8 cellular contexts compared by ENCODE assay signal in genomic region chr6:30719791-30720737, GRCh38. TPM values are rescaled to one million over a fixed set of nuclear protein-coding genes. Genes with fewer than 3 reads are reported as not detected.
DNase-seq lines count a peak whose midpoint lies in the region; FAIRE-seq and TF ChIP-seq lines count a peak whose summit lies in the region.

TUBB (plus strand) TSS chr6:30720352; CDS start chr6:30720507, 155 bp downstream.

- H3K79me1 ChIP-seq in neuronal stem cell (ENCODE audit: low read depth, low read length) = peaks cover 8% of the 10 kb centered on the region

- H3K9me3 ChIP-seq in ES-I3 (ENCODE audit: control insufficient read depth, insufficient read depth, low read length) (no peaks in the 10 kb centered on the region), SK-N-SH (no peaks in the 10 kb centered on the region; the same call in 1 of the 2 replicates), neuronal stem cell (replicated peaks in 1 of 2; ENCODE audit: control insufficient read depth in 2 of 2, insufficient read depth in 1 of 2, low read depth in 1 of 2, low read length in 2 of 2) (no peaks in the 10 kb centered on the region), subcutaneous abdominal adipose tissue (ENCODE audit: control insufficient read depth in 5 of 5, low read length in 5 of 5) (no peaks in the 10 kb centered on the region)

- no peak; the same call in 1 of the 2 replicates for TF ChIP-seq CTCF in SK-N-SH (IDR thresholded peaks at IDR 0.05)

- H3K4me1 ChIP-seq in ES-I3 (ENCODE audit: insufficient read depth, low read length) = 0 out of 2 replicates have a peak, but pooled peaks cover 3% of the 10 kb centered on the region
- H3K4me1 ChIP-seq in SK-N-SH (ENCODE audit: control insufficient read depth in 1 of 2, insufficient read depth in 2 of 2, low read depth in 1 of 2, low read length in 1 of 2) = peaks cover 39% of the 10 kb centered on the region in 2 experiments
- peaks cover 15 to 30% of the 10 kb centered on the region in 2 donors for H3K4me1 ChIP-seq in neuronal stem cell (ENCODE audit: control insufficient read depth in 2 of 2, insufficient read depth in 1 of 2, low read depth in 1 of 2, low read length in 2 of 2)
- peaks cover 8 to 50% (median 38%) of the 10 kb centered on the region in 5 donors for H3K4me1 ChIP-seq in subcutaneous abdominal adipose tissue (ENCODE audit: control insufficient read depth in 5 of 5, insufficient read depth in 5 of 5, low read length in 5 of 5)

- H3K14ac ChIP-seq in neuronal stem cell (ENCODE audit: low read length) = no peak within 1 kb of the TSS

- H3K27me3 Mint-ChIP-seq in activated naive CD4-positive, alpha-beta T cell treated with anti-CD3 and anti-CD28 coated beads, Interleukin-2, amount 10 ng/mL, durations not matched to agents 7 days and 5 days = no peaks in the 10 kb centered on the region

- POLR2A ChIA-PET in SK-N-SH (lab: Yijun Ruan, JAX) = interaction anchor here (1.2 to 1.8 kb wide), 3 partner anchors 32 to 37 kb away, joined by 4 to 10 read pairs (median 4); no protein-coding TSS in a partner anchor

- H3K18ac ChIP-seq in neuronal stem cell (ENCODE audit: low read length) = peak within 1 kb of the TSS; percentile 11

- peak within 1 kb of the TSS; percentile 1 for H2AK5ac ChIP-seq in neuronal stem cell (ENCODE audit: low read depth, low read length)

- H3K36me3 ChIP-seq in ES-I3 (ENCODE audit: insufficient read depth, low read length) (peaks cover 21% of the 10 kb centered on the region), SK-N-SH (replicated peaks in 1 of 2; ENCODE audit: control insufficient read depth in 1 of 2, insufficient read depth in 2 of 2, low read length in 1 of 2) (peaks cover 22 to 32% of the 10 kb centered on the region in 2 experiments), neuronal stem cell (replicated peaks in 1 of 2; ENCODE audit: control insufficient read depth in 2 of 2, insufficient read depth in 2 of 2, low read length in 2 of 2) (peaks cover 32 to 38% of the 10 kb centered on the region in 2 donors), subcutaneous abdominal adipose tissue (ENCODE audit: control insufficient read depth in 5 of 5, insufficient read depth in 5 of 5, low read length in 5 of 5) (peaks cover 4 to 26% (median 24%) of the 10 kb centered on the region in 5 donors)

- WGBS in SK-N-SH (ENCODE audit: low lambda C conversion rate) = under 1% methylated on average over 22 of the region's 38 CpGs
- no CpG with 5 or more reads among the region's 38 CpGs for WGBS in neuronal stem cell (ENCODE audit: extremely low coverage in 2 of 2, insufficient read length in 2 of 2, insufficient replicate concordance in 1 of 2), 2 donors

- peak within 1 kb of the TSS; percentile 12; the same call in 1 of the 2 replicates for H2AFZ ChIP-seq in SK-N-SH (ENCODE audit: low read depth)
- peak within 1 kb of the TSS; percentile 39 for H2AFZ ChIP-seq in neuronal stem cell (ENCODE audit: low read length)

- H3K4ac ChIP-seq in neuronal stem cell (ENCODE audit: low read length) = no peak within 1 kb of the TSS

- H2BK120ac ChIP-seq in neuronal stem cell (ENCODE audit: low read depth, low read length) = no peak within 1 kb of the TSS

- peaks cover 37% of the 10 kb centered on the region for H4K20me1 ChIP-seq in SK-N-SH (ENCODE audit: insufficient read depth)

- peak; percentile 99 for DNase-seq in HCEC 1CT
- peak; percentile 92 for DNase-seq in NCI-H1092 (lab: John Stamatoyannopoulos, UW)
- peak; percentile 86 for DNase-seq in SK-N-SH
- peak; percentile 97 for DNase-seq in activated naive CD4-positive, alpha-beta T cell treated with anti-CD3 and anti-CD28 coated beads, Interleukin-2, amount 10 ng/mL, durations not matched to agents 7 days and 5 days
- peak; percentile 86 to 89 for DNase-seq in frontal cortex (ENCODE audit: low spot score in 2 of 2)
- DNase-seq in neuronal stem cell (ENCODE audit: low spot score) = peak; percentile 97

- H4K8ac ChIP-seq in neuronal stem cell (ENCODE audit: low read depth, low read length) = no peak within 1 kb of the TSS

- H3K27ac ChIP-seq in SK-N-SH (ENCODE audit: low read depth in 2 of 2, low read length in 1 of 2) = peak within 1 kb of the TSS; percentile 93 to 98
- H3K27ac ChIP-seq in neuronal stem cell (replicated peaks; ENCODE audit: low read length) = peak within 1 kb of the TSS; percentile 89
- H3K27ac ChIP-seq in subcutaneous abdominal adipose tissue (ENCODE audit: low read depth, low read length) = peak within 1 kb of the TSS; percentile 96

- peaks cover 64% of the 10 kb centered on the region for H3K36me3 Mint-ChIP-seq in activated naive CD4-positive, alpha-beta T cell treated with anti-CD3 and anti-CD28 coated beads, Interleukin-2, amount 10 ng/mL, durations not matched to agents 7 days and 5 days

- FAIRE-seq in frontal cortex (lab: Jason Lieb, UNC) = no peak

- no peak for TF ChIP-seq EP300 in SK-N-SH (IDR thresholded peaks at IDR 0.05; ENCODE audit: borderline replicate concordance in 1 of 2, low read depth in 1 of 2, low read length in 1 of 2)

- H3K9me3 Mint-ChIP-seq in activated naive CD4-positive, alpha-beta T cell treated with anti-CD3 and anti-CD28 coated beads, Interleukin-2, amount 10 ng/mL, durations not matched to agents 7 days and 5 days = no peaks in the 10 kb centered on the region

- H3K4me1 Mint-ChIP-seq in activated naive CD4-positive, alpha-beta T cell treated with anti-CD3 and anti-CD28 coated beads, Interleukin-2, amount 10 ng/mL, durations not matched to agents 7 days and 5 days = peaks cover 66% of the 10 kb centered on the region

- peaks cover 86% of the 10 kb centered on the region for H3K79me2 ChIP-seq in SK-N-SH (ENCODE audit: insufficient read depth)

- no peak within 1 kb of the TSS for H2BK5ac ChIP-seq in neuronal stem cell (ENCODE audit: low read length)

- H3K9me2 ChIP-seq in SK-N-SH = no peaks in the 10 kb centered on the region

- peak within 1 kb of the TSS; percentile 89 to 93 for H3K4me3 ChIP-seq in SK-N-SH (ENCODE audit: low read depth in 2 of 2, low read length in 1 of 2)
- peak within 1 kb of the TSS; percentile 89 to 98 for H3K4me3 ChIP-seq in neuronal stem cell (ENCODE audit: low read length in 2 of 2)
- H3K4me3 ChIP-seq in subcutaneous abdominal adipose tissue (ENCODE audit: low read depth in 1 of 5, low read length in 5 of 5) = peak within 1 kb of the TSS; percentile 86 to 94 (median 89)

- no peak for TF ChIP-seq RAD21 in SK-N-SH (IDR thresholded peaks at IDR 0.05; ENCODE audit: low read length)

- H2BK15ac ChIP-seq in neuronal stem cell (ENCODE audit: low read length) = no peak within 1 kb of the TSS

- no peak within 1 kb of the TSS for H4K91ac ChIP-seq in neuronal stem cell (ENCODE audit: low read depth, low read length, poor library complexity)

- H2BK12ac ChIP-seq in neuronal stem cell (ENCODE audit: low read length) = no peak within 1 kb of the TSS

- H3K27me3 ChIP-seq in SK-N-SH (ENCODE audit: insufficient read depth) = no peaks in the 10 kb centered on the region
- no peaks in the 10 kb centered on the region for H3K27me3 ChIP-seq in neuronal stem cell (ENCODE audit: control insufficient read depth in 3 of 3, insufficient read depth in 3 of 3, low read depth in 1 of 3, low read length in 3 of 3)
- H3K27me3 ChIP-seq in subcutaneous abdominal adipose tissue (ENCODE audit: control insufficient read depth in 5 of 5, insufficient read depth in 4 of 5, low read length in 5 of 5) = no peaks in the 10 kb centered on the region

- peak within 1 kb of the TSS; percentile 88 for H3K4me3 Mint-ChIP-seq in activated naive CD4-positive, alpha-beta T cell treated with anti-CD3 and anti-CD28 coated beads, Interleukin-2, amount 10 ng/mL, durations not matched to agents 7 days and 5 days

- H3K27ac Mint-ChIP-seq in activated naive CD4-positive, alpha-beta T cell treated with anti-CD3 and anti-CD28 coated beads, Interleukin-2, amount 10 ng/mL, durations not matched to agents 7 days and 5 days = peak within 1 kb of the TSS; percentile 92

- CTCF ChIA-PET in SK-N-SH (lab: Yijun Ruan, JAX) = interaction anchor here (0.6 to 42.4 kb wide), 6 partner anchors 8 to 141 kb away, joined by 3 to 838 read pairs (median 4); partner anchors contain the start of genes DHX16, FLOT1, NRM and PPP1R18
- CTCF ChIA-PET in activated naive CD4-positive, alpha-beta T cell treated with anti-CD3 and anti-CD28 coated beads, Interleukin-2, amount 10 ng/mL, durations not matched to agents 7 days and 5 days (lab: Charles Lee) = interaction anchor here (1.2 to 12.3 kb wide), 5 partner anchors 11 to 105 kb away, joined by 3 to 285 read pairs (median 5); partner anchors contain the start of gene MRPS18B

- peaks cover 54% of the 10 kb centered on the region for H3F3A ChIP-seq in SK-N-SH (replicated peaks; ENCODE audit: insufficient read depth)

- H3K4me2 ChIP-seq in SK-N-SH (peak within 1 kb of the TSS; percentile 81), neuronal stem cell (ENCODE audit: insufficient read depth, low read length, poor library complexity, severe bottlenecking) (peak within 1 kb of the TSS; percentile 55)

- H3K9ac ChIP-seq in ES-I3 (ENCODE audit: low read depth, low read length) (peak within 1 kb of the TSS; percentile 99), SK-N-SH (peak within 1 kb of the TSS; percentile 100), neuronal stem cell (ENCODE audit: low read depth, low read length, poor library complexity) (peak within 1 kb of the TSS; percentile 78), subcutaneous abdominal adipose tissue (ENCODE audit: low read length in 5 of 5) (peak within 1 kb of the TSS; percentile 80 to 89 (median 84))

- H3K23ac ChIP-seq in neuronal stem cell (ENCODE audit: low read depth, low read length, poor library complexity) = peak within 1 kb of the TSS; percentile 70

TF ChIP-seq in SK-N-SH, 30 proteins besides CTCF, POLR2A, EP300 and RAD21 (continues in another document):
- TF ChIP-seq CHD2 (IDR thresholded peaks at IDR 0.05; ENCODE audit: low read length, partially characterized antibody) (peak; percentile 69), POLR2AphosphoS5 (IDR thresholded peaks at IDR 0.05; ENCODE audit: low read depth, low read length) (peak; percentile 99), MAX (IDR thresholded peaks at IDR 0.05; ENCODE audit: low read depth) (0 out of 2 replicates have a peak, but pooled peaks have one; percentile 42)

RNA-seq across cellular contexts. Expression of gene TUBB, which starts in this region (rescaled TPM):
- 1,037 and 1,093 TPM in 2 replicates for polyA plus RNA-seq in SK-N-SH (2012; rRNA removed)
- polyA plus RNA-seq in SK-N-SH (2012; cell fraction: cytosol; rRNA removed) = 629 and 839 TPM in 2 replicates
- 576 and 657 TPM in 2 replicates for polyA plus RNA-seq in SK-N-SH (2012; cell fraction: nucleus; rRNA removed)
- total RNA-seq in frontal cortex = 1,325 TPM
- 2,147 TPM for polyA plus RNA-seq in neuronal stem cell (2013, experiment 1 of 2)
- 2,146 TPM for polyA plus RNA-seq in neuronal stem cell (2013, experiment 2 of 2)

Comparison
In these comparisons a context has a peak if more than half of its experiments do, and no peak if none do; other contexts are left out.
1. Peak in every context shown above with its lines: DNase-seq, H3K4me3 ChIP-seq and H3K27ac ChIP-seq.